Comparison of ENCODE assay signal across 17 cellular contexts in genomic region chr2:212488611-212489010, GRCh38. TPM values are rescaled to one million over a fixed set of nuclear protein-coding genes. Genes with fewer than 3 reads are reported as not detected.
"Had no signal": no experiment of that assay in that cellular context is flagged by ENCODE, and none has a peak within 500 bp of the region (broad histone marks: within the 10 kb centered on the region; RNA-seq: fewer than 3 reads in every experiment).

No MANE protein-coding gene starts in this region.

- ATAC-seq: left ventricle myocardium superior; lower lobe of right lung; natural killer cell treated with Interleukin-12 subunit alpha and Interleukin-12 subunit beta and Interleukin-15 and Interleukin-18, amount 100 ng/mL, for 72 hours; sciatic nerve; stimulated activated memory B cell treated with anti-CD40 and anti-IgM and Interleukin-4, amounts not matched to agents 10 μg/mL and 1 μg/mL and 100 μg/mL, for 72 hours; stimulated activated naive CD8-positive, alpha-beta T cell treated with anti-CD3 and anti-CD28 coated beads, Interleukin-15, Interleukin-2, amounts not matched to agents 100 U/mL and 50 U/mL, for 24 hours had no signal

- H3K9me3 ChIP-seq: lower lobe of right lung, prostate gland, right atrium auricular region, testis, tibial artery had no signal

- H2AFZ ChIP-seq: neural progenitor cell, parathyroid adenoma had no signal

- H3K27me3 ChIP-seq: dorsolateral prefrontal cortex, neural progenitor cell, right atrium auricular region, testis, tibial artery had no signal

- H3K36me3 ChIP-seq: lower lobe of right lung, neural progenitor cell, prostate gland, right atrium auricular region, tibial artery had no signal

- H3K4me2 ChIP-seq: neural progenitor cell had no signal

- H3K4me3 ChIP-seq: dorsolateral prefrontal cortex, lower lobe of right lung, neural progenitor cell, prostate gland, right atrium auricular region, testis, tibial artery had no signal

- H3K9ac ChIP-seq: neural progenitor cell, parathyroid adenoma had no signal

- H3K79me2 ChIP-seq: parathyroid adenoma had no signal

- DNase-seq: dorsolateral prefrontal cortex; effector CD4-positive, alpha-beta T cell; left ventricle myocardium superior; lower lobe of right lung; naive B cell; stimulated activated CD4-positive, alpha-beta T cell treated with anti-CD3 and anti-CD28 coated beads, Interleukin-4, amount 100 ng/mL, for 4 hours; stimulated activated naive CD8-positive, alpha-beta T cell treated with anti-CD3 and anti-CD28 coated beads, Interleukin-15, Interleukin-2, amounts not matched to agents 100 U/mL and 50 U/mL, for 24 hours; testis; tibial artery had no signal

- H3K27ac ChIP-seq: lower lobe of right lung, neural progenitor cell, parathyroid adenoma, prostate gland, right atrium auricular region, testis, tibial artery had no signal

- H3K4me1 ChIP-seq: lower lobe of right lung, neural progenitor cell, parathyroid adenoma, prostate gland, testis, tibial artery had no signal

RNA-seq across cellular contexts. Expression of gene ERBB4, which starts 50.0 kb away (rescaled TPM):
- total RNA-seq: mononuclear cell; natural killer cell treated with Interleukin-12 subunit alpha and Interleukin-12 subunit beta and Interleukin-15 and Interleukin-18, amount 100 ng/mL, for 72 hours had no signal
